16 cellular contexts compared by ENCODE assay signal in genomic region chr13:49643003-49643651, GRCh38. TPM values are rescaled to one million over a fixed set of nuclear protein-coding genes. Genes with fewer than 3 reads are reported as not detected.
DNase-seq lines count a peak whose midpoint lies in the region; ATAC-seq and TF ChIP-seq lines count a peak whose summit lies in the region.
"Had no signal": no experiment of that assay in that cellular context is flagged by ENCODE, and none has a peak within 500 bp of the region (broad histone marks: within the 10 kb centered on the region; RNA-seq: fewer than 3 reads in every experiment).

No MANE protein-coding gene starts in this region.

- DNase-seq in NCI-H2107 treated with DMSO at 0.1 percent for 48 hours (lab: John Stamatoyannopoulos, UW; ENCODE audit: unreplicated experiment): peak; percentile 11
- DNase-seq in NCI-H2107 (lab: John Stamatoyannopoulos, UW): no peak
- peak; percentile 74 to 85 for DNase-seq in Kasumi-1 (lab: John Stamatoyannopoulos, UW)
- DNase-seq in activated B cell treated with CpG ODN at 0.5 μM for 24 hours: peak; percentile 35
- no peak for DNase-seq in stimulated activated naive CD8-positive, alpha-beta T cell treated with anti-CD3 and anti-CD28 coated beads, Interleukin-15, Interleukin-2, amounts not matched to agents 100 U/mL and 50 U/mL, for 24 hours
- DNase-seq in coronary artery (ENCODE audit: low spot score): no peak
- DNase-seq: activated CD4-positive, alpha-beta T cell treated with anti-CD3 and anti-CD28 coated beads, Interleukin-2, amount 50 U/mL, for 4 hours; DMS79; NCI-H510A had no signal

- peak overlapping the region; percentile 68 for H3K27ac Mint-ChIP-seq in activated B cell treated with CpG ODN at 0.5 μM for 24 hours
- H3K27ac Mint-ChIP-seq: activated naive CD8-positive, alpha-beta T cell had no signal

- H3K4me3 ChIP-seq in coronary artery: no peak overlapping the region

- CTCF ChIA-PET in activated B cell treated with CpG ODN at 0.5 μM for 24 hours (lab: Charles Lee): interaction anchor here (1.2 kb wide), 1 partner anchor 293 kb away, joined by 3 read pairs; the partner anchor contains the start of gene SPRYD7

- peaks cover 33% of the 10 kb centered on the region for H3K4me1 Mint-ChIP-seq in activated B cell treated with CpG ODN at 0.5 μM for 24 hours

- no peak for TF ChIP-seq CTCF in activated B cell treated with CpG ODN at 0.5 μM for 24 hours (IDR thresholded peaks at IDR 0.05)
- no peak for TF ChIP-seq CTCF in coronary artery (IDR thresholded peaks at IDR 0.05)

- H3K27me3 Mint-ChIP-seq in activated B cell treated with CpG ODN at 0.5 μM for 24 hours: no peaks in the 10 kb centered on the region
- H3K27me3 Mint-ChIP-seq: activated naive CD8-positive, alpha-beta T cell had no signal

- ATAC-seq in activated B cell treated with CpG ODN at 0.5 μM for 24 hours (ENCODE audit: low read depth) (peak; percentile 96), HG02571 (IDR thresholded peaks at IDR 0.05; ENCODE audit: unreplicated experiment) (no peak), HG02610 (IDR thresholded peaks at IDR 0.05; ENCODE audit: unreplicated experiment) (no peak)
- ATAC-seq in stimulated activated naive CD8-positive, alpha-beta T cell treated with anti-CD3 and anti-CD28 coated beads, Interleukin-15, Interleukin-2, amounts not matched to agents 100 U/mL and 50 U/mL, for 24 hours: peak; percentile 61

- peak overlapping the region in 1 of 2 donors; percentile 45 for H3K27ac ChIP-seq in coronary artery
- H3K27ac ChIP-seq: 22Rv1 had no signal

- intact Hi-C loops in activated B cell treated with CpG ODN at 0.5 μM for 24 hours (cut with micrococcal nuclease): loop anchor here (2.0 kb wide), 1 partner anchor 14 kb away; the partner anchor contains the start of gene ARL11

- H3K36me3 Mint-ChIP-seq in activated B cell treated with CpG ODN at 0.5 μM for 24 hours (ENCODE audit: low read depth): peaks cover 3% of the 10 kb centered on the region
- H3K36me3 Mint-ChIP-seq: activated naive CD8-positive, alpha-beta T cell had no signal

- POLR2A ChIA-PET in activated B cell treated with CpG ODN at 0.5 μM for 24 hours (lab: Charles Lee): interaction anchor here (0.7 to 1.8 kb wide), 3 partner anchors 15 to 293 kb away, joined by 3 to 9 read pairs (median 6); partner anchors contain the start of genes ARL11 and SPRYD7

- H3K9me3 Mint-ChIP-seq in activated B cell treated with CpG ODN at 0.5 μM for 24 hours: no peaks in the 10 kb centered on the region

- H3K4me3 Mint-ChIP-seq in activated B cell treated with CpG ODN at 0.5 μM for 24 hours: peak overlapping the region; percentile 81
- H3K4me3 Mint-ChIP-seq: activated naive CD8-positive, alpha-beta T cell had no signal

RNA-seq across cellular contexts. Expression of gene ARL11, which starts 14.8 kb away (rescaled TPM):
- 9.5 and 10.7 TPM in 2 replicates for total RNA-seq in activated B cell treated with CpG ODN at 0.5 μM for 24 hours
- total RNA-seq: H4, LHCN-M2, SK-MEL-5 had no signal

RNA-seq across cellular contexts. Expression of gene EBPL, which starts 48.2 kb away (rescaled TPM):
- total RNA-seq in activated B cell treated with CpG ODN at 0.5 μM for 24 hours: 20.0 and 22.4 TPM in 2 replicates

RNA-seq across cellular contexts. Expression of gene RCBTB1, which starts 57.8 kb away (rescaled TPM):
- 19.7 and 22.6 TPM in 2 replicates for total RNA-seq in activated B cell treated with CpG ODN at 0.5 μM for 24 hours

Comparison
In these comparisons a context has a peak if more than half of its experiments do, and no peak if none do; other contexts are left out.
1. DNase-seq: peak in NCI-H2107 treated with DMSO at 0.1 percent for 48 hours (single experiment), Kasumi-1 (2 of 2) and activated B cell treated with CpG ODN at 0.5 μM for 24 hours (single experiment); none in NCI-H2107 (single experiment), stimulated activated naive CD8-positive, alpha-beta T cell treated with anti-CD3 and anti-CD28 coated beads, Interleukin-15, Interleukin-2, amounts not matched to agents 100 U/mL and 50 U/mL, for 24 hours (single experiment) and coronary artery (single experiment).
2. ATAC-seq: peak in activated B cell treated with CpG ODN at 0.5 μM for 24 hours (single experiment) and stimulated activated naive CD8-positive, alpha-beta T cell treated with anti-CD3 and anti-CD28 coated beads, Interleukin-15, Interleukin-2, amounts not matched to agents 100 U/mL and 50 U/mL, for 24 hours (single experiment); none in HG02571 (single experiment) and HG02610 (single experiment).